In genomic region chr20:6123650-6124014, GRCh38 we compare ENCODE assay signal across 11 cellular contexts. TPM values are rescaled to one million over a fixed set of nuclear protein-coding genes. Genes with fewer than 3 reads are reported as not detected.
DNase-seq lines count a peak whose midpoint lies in the region; TF ChIP-seq lines count a peak whose summit lies in the region.
"Had no signal": no experiment of that assay in that cellular context is flagged by ENCODE, and none has a peak within 500 bp of the region (broad histone marks: within the 10 kb centered on the region; RNA-seq: fewer than 3 reads in every experiment).

No MANE protein-coding gene starts in this region.

- WGBS in adrenal gland, 4 donors = 92 to 97% (median 94%) methylated on average over 4 of the region's 4 CpGs
- 94% methylated on average over 4 of the region's 4 CpGs for WGBS in thyroid gland, 2 donors

- H3K36me3 Mint-ChIP-seq in activated naive CD4-positive, alpha-beta T cell treated with anti-CD3 and anti-CD28 coated beads, Interleukin-2, amount 50 U/mL, for 24 hours = no peaks in the 10 kb centered on the region
- H3K36me3 Mint-ChIP-seq: CD4-positive, alpha-beta memory T cell had no signal

- peak overlapping the region in 1 of 4 donors; percentile 64 for H3K4me3 ChIP-seq in adrenal gland
- peak overlapping the region; percentile 57 for H3K4me3 ChIP-seq in kidney epithelial cell (ENCODE audit: low read depth, low read length)
- no peak overlapping the region for H3K4me3 ChIP-seq in thyroid gland (replicated peaks in 1 of 3)

- TF ChIP-seq CTCF in adrenal gland (IDR thresholded peaks at IDR 0.05) = no peak
- TF ChIP-seq CTCF in kidney epithelial cell (IDR thresholded peaks at IDR 0.05; ENCODE audit: insufficient read depth, low read length, poor library complexity, severe bottlenecking) = no peak
- TF ChIP-seq CTCF in thyroid gland (IDR thresholded peaks at IDR 0.05) = no peak

- H3K4me3 Mint-ChIP-seq in activated naive CD4-positive, alpha-beta T cell treated with anti-CD3 and anti-CD28 coated beads, Interleukin-2, amount 50 U/mL, for 24 hours = peak overlapping the region; percentile 30

- no peaks in the 10 kb centered on the region for H3K9me3 ChIP-seq in adrenal gland (replicated peaks in 1 of 3)
- no peaks in the 10 kb centered on the region for H3K9me3 ChIP-seq in thyroid gland

- H3K27ac ChIP-seq in adrenal gland (peak overlapping the region; percentile 35 to 86 (median 76)), thyroid gland (peak overlapping the region in 2 of 3 donors; percentile 63 to 88)

- no peak for DNase-seq in activated naive CD4-positive, alpha-beta T cell treated with Interleukin-2 at 50 U/mL for 16 hours
- no peak for DNase-seq in adrenal gland
- no peak for DNase-seq in kidney epithelial cell (ENCODE audit: low read depth)
- no peak for DNase-seq in thyroid gland
- no peak for DNase-seq in A172 (ENCODE audit: low spot score)
- DNase-seq in SIG-M5 (lab: John Stamatoyannopoulos, UW) = no peak
- no peak for DNase-seq in RKO (ENCODE audit: low spot score)
- DNase-seq: CD4-positive, alpha-beta memory T cell; NCI-H1694 treated with DMSO at 0.1 percent for 48 hours had no signal

- intact Hi-C loops in adrenal gland (cut with DNase I) (no loop called here), thyroid gland (cut with DNase I) (no loop called here)

- H3K9me3 Mint-ChIP-seq in activated naive CD4-positive, alpha-beta T cell treated with anti-CD3 and anti-CD28 coated beads, Interleukin-2, amount 50 U/mL, for 24 hours = no peaks in the 10 kb centered on the region
- H3K9me3 Mint-ChIP-seq: activated T-helper 2 cell treated with anti-CD3 and anti-CD28 coated beads, Interferon-gamma antibody, Interleukin-2, Interleukin-4, amounts not matched to agents 10 μg/mL and 5 μg/mL and 100 μg/mL, durations not matched to agents 14 hours and 24 hours and 36 hours; CD4-positive, alpha-beta memory T cell had no signal

- H3K27me3 ChIP-seq in adrenal gland (no peaks in the 10 kb centered on the region), kidney epithelial cell (ENCODE audit: control insufficient read depth, insufficient read depth, low read length) (no peaks in the 10 kb centered on the region), thyroid gland (no peaks in the 10 kb centered on the region)

- H3K36me3 ChIP-seq in adrenal gland (replicated peaks in 1 of 2) = no peaks in the 10 kb centered on the region
- H3K36me3 ChIP-seq in kidney epithelial cell (ENCODE audit: control insufficient read depth, insufficient read depth, low read length) = no peaks in the 10 kb centered on the region
- H3K36me3 ChIP-seq in thyroid gland = no peaks in the 10 kb centered on the region

- H3K4me1 ChIP-seq in adrenal gland (replicated peaks in 1 of 2) (peaks cover 14 to 15% of the 10 kb centered on the region in 2 donors), thyroid gland (peaks cover 17 to 19% of the 10 kb centered on the region in 2 donors)

- H3K27me3 Mint-ChIP-seq in activated naive CD4-positive, alpha-beta T cell treated with anti-CD3 and anti-CD28 coated beads, Interleukin-2, amount 50 U/mL, for 24 hours = peaks cover 28% of the 10 kb centered on the region

- TF ChIP-seq POLR2A in adrenal gland (IDR thresholded peaks at IDR 0.05) (no peak), thyroid gland (IDR thresholded peaks at IDR 0.05) (no peak)

- no peak overlapping the region for H3K27ac Mint-ChIP-seq in activated naive CD4-positive, alpha-beta T cell treated with anti-CD3 and anti-CD28 coated beads, Interleukin-2, amount 50 U/mL, for 24 hours
- H3K27ac Mint-ChIP-seq: activated T-helper 2 cell treated with anti-CD3 and anti-CD28 coated beads, Interferon-gamma antibody, Interleukin-2, Interleukin-4, amounts not matched to agents 10 μg/mL and 5 μg/mL and 100 μg/mL, durations not matched to agents 14 hours and 24 hours and 36 hours; CD4-positive, alpha-beta memory T cell had no signal

- H3K4me1 Mint-ChIP-seq in activated naive CD4-positive, alpha-beta T cell treated with anti-CD3 and anti-CD28 coated beads, Interleukin-2, amount 50 U/mL, for 24 hours = peaks cover 6% of the 10 kb centered on the region

RNA-seq across cellular contexts. Expression of gene FERMT1, which starts 0.8 kb away (rescaled TPM):
- total RNA-seq in adrenal gland (10 to 100 TPM; 20.6 to 83.7 (median 57.6) TPM), kidney epithelial cell (21.9 and 22.1 TPM in 2 replicates), thyroid gland (10 to 100 TPM in 1 of 4 donors, 1 to 10 TPM in 3; 6.6 to 11.6 (median 7.5) TPM)
- polyA plus RNA-seq in adrenal gland = 10 to 100 TPM in 2 of 3 donors, 1 to 10 TPM in 1; 9.9 to 18.2 (median 15.6) TPM
- total RNA-seq in A172 (2014; rRNA removed; shearing (Covaris generic)) = 6.5 and 7.0 TPM in 2 replicates
- total RNA-seq: CD4-positive, alpha-beta memory T cell had no signal
- polyA plus RNA-seq: CD4-positive, alpha-beta memory T cell had no signal
